1 cellular context compared by ENCODE assay signal in genomic region chr5:132259061-132259851, GRCh38.
TF ChIP-seq lines count a peak whose summit lies in the region.

No MANE protein-coding gene starts in this region.

TF ChIP-seq in SK-N-SH, 30 proteins besides CTCF, POLR2A, EP300 and RAD21 (continued from another document):
- TF ChIP-seq, protein P1, sequence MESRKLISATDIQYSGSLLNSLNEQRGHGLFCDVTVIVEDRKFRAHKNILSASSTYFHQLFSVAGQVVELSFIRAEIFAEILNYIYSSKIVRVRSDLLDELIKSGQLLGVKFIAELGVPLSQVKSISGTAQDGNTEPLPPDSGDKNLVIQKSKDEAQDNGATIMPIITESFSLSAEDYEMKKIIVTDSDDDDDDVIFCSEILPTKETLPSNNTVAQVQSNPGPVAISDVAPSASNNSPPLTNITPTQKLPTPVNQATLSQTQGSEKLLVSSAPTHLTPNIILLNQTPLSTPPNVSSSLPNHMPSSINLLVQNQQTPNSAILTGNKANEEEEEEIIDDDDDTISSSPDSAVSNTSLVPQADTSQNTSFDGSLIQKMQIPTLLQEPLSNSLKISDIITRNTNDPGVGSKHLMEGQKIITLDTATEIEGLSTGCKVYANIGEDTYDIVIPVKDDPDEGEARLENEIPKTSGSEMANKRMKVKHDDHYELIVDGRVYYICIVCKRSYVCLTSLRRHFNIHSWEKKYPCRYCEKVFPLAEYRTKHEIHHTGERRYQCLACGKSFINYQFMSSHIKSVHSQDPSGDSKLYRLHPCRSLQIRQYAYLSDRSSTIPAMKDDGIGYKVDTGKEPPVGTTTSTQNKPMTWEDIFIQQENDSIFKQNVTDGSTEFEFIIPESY (IDR thresholded peaks at IDR 0.05; ENCODE audit: borderline replicate concordance, low read depth): no peak
- TF ChIP-seq FOXJ3 (CRISPR knock-in tag; IDR thresholded peaks at IDR 0.05) (peak; percentile 78; the same call in 1 of the 2 replicates), RCOR1 (IDR thresholded peaks at IDR 0.05; ENCODE audit: low read length) (no peak; the same call in 1 of the 2 replicates), YY1 (IDR thresholded peaks at IDR 0.05; ENCODE audit: low read depth) (no peak), MXI1 (IDR thresholded peaks at IDR 0.05; ENCODE audit: low read depth, low read length) (peak; percentile 97), JUND (IDR thresholded peaks at IDR 0.05) (no peak), FOSL2 (IDR thresholded peaks at IDR 0.05; ENCODE audit: borderline replicate concordance, low read depth) (no peak), TEAD4 (IDR thresholded peaks at IDR 0.05; ENCODE audit: borderline replicate concordance, insufficient read depth) (no peak), TCF12 (IDR thresholded peaks at IDR 0.05) (peak; percentile 95), MEF2A (IDR thresholded peaks at IDR 0.05; ENCODE audit: borderline replicate concordance, low read depth) (no peak), ELF1 (IDR thresholded peaks at IDR 0.05) (no peak), FOXM1 (IDR thresholded peaks at IDR 0.05; ENCODE audit: low read depth) (no peak), RXRA (IDR thresholded peaks at IDR 0.05; ENCODE audit: borderline replicate concordance, low read depth) (no peak), SIN3A (IDR thresholded peaks at IDR 0.05; ENCODE audit: borderline replicate concordance, low read depth, low read length) (peak; percentile 97), GATA2 (CRISPR knock-in tag; IDR thresholded peaks at IDR 0.05) (no peak), RFX5 (IDR thresholded peaks at IDR 0.05; ENCODE audit: low read length) (no peak)
- TF ChIP-seq, protein P2, sequence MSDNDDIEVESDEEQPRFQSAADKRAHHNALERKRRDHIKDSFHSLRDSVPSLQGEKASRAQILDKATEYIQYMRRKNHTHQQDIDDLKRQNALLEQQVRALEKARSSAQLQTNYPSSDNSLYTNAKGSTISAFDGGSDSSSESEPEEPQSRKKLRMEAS (IDR thresholded peaks at IDR 0.05; ENCODE audit: low read depth): peak; percentile 100
